21 cellular contexts compared by ENCODE assay signal in genomic region chr5:14068136-14068535, GRCh38.
"Had no signal": no experiment of that assay in that cellular context is flagged by ENCODE, and none has a peak within 500 bp of the region (broad histone marks: within the 10 kb centered on the region; RNA-seq: fewer than 3 reads in every experiment).

No MANE protein-coding gene starts in this region.

- H3K4me3 Mint-ChIP-seq: effector memory CD8-positive, alpha-beta T cell; memory B cell; natural killer cell treated with Interleukin-12 subunit alpha and Interleukin-12 subunit beta and Interleukin-15 and Interleukin-18, amount 100 ng/mL, for 72 hours; neural crest cell; stimulated activated naive B cell treated with anti-CD40 and anti-IgM and Interleukin-4, amounts not matched to agents 10 μg/mL and 1 μg/mL and 100 μg/mL, for 72 hours; stimulated activated naive CD8-positive, alpha-beta T cell treated with anti-CD3 and anti-CD28 coated beads, Interleukin-15, Interleukin-2, amounts not matched to agents 100 ng/mL and 50 ng/mL, for 24 hours had no signal

- H3K36me3 Mint-ChIP-seq: memory B cell; natural killer cell treated with Interleukin-12 subunit alpha and Interleukin-12 subunit beta and Interleukin-15 and Interleukin-18, amount 100 ng/mL, for 72 hours; stimulated activated naive B cell treated with anti-CD40 and anti-IgM and Interleukin-4, amounts not matched to agents 10 μg/mL and 1 μg/mL and 100 μg/mL, for 72 hours had no signal

- ATAC-seq: effector memory CD8-positive, alpha-beta T cell; gastrocnemius medialis; natural killer cell treated with Interleukin-12 subunit alpha and Interleukin-12 subunit beta and Interleukin-15 and Interleukin-18, amount 100 ng/mL, for 72 hours; right lobe of liver; stimulated activated naive B cell treated with anti-CD40 and anti-IgM and Interleukin-4, amounts not matched to agents 10 μg/mL and 1 μg/mL and 100 μg/mL, for 72 hours had no signal

- H3K4me3 ChIP-seq: esophagus squamous epithelium, gastrocnemius medialis, lung, right lobe of liver, thoracic aorta, tibial nerve, upper lobe of left lung had no signal

- H3K27me3 Mint-ChIP-seq: progenitor cell of endocrine pancreas had no signal

- H3K27ac Mint-ChIP-seq: effector memory CD8-positive, alpha-beta T cell; memory B cell; natural killer cell treated with Interleukin-12 subunit alpha and Interleukin-12 subunit beta and Interleukin-15 and Interleukin-18, amount 100 ng/mL, for 72 hours; progenitor cell of endocrine pancreas; stimulated activated naive B cell treated with anti-CD40 and anti-IgM and Interleukin-4, amounts not matched to agents 10 μg/mL and 1 μg/mL and 100 μg/mL, for 72 hours; stimulated activated naive CD8-positive, alpha-beta T cell treated with anti-CD3 and anti-CD28 coated beads, Interleukin-15, Interleukin-2, amounts not matched to agents 100 ng/mL and 50 ng/mL, for 24 hours had no signal

- DNase-seq: cortex of kidney; effector memory CD8-positive, alpha-beta T cell; erythroblast; esophagus squamous epithelium; foreskin fibroblast; gastrocnemius medialis; head of caudate nucleus; right lobe of liver; small intestine; stimulated activated CD4-positive, alpha-beta T cell treated with anti-CD3 and anti-CD28 coated beads, Interleukin-15, amount 100 ng/mL, for 24 hours; stimulated activated CD4-positive, alpha-beta T cell treated with anti-CD3 and anti-CD28 coated beads, Interleukin-2, amount 100 ng/mL, for 48 hours; stimulated activated naive B cell treated with anti-CD40 and anti-IgM and Interleukin-4, amounts not matched to agents 10 μg/mL and 1 μg/mL and 100 μg/mL, for 72 hours; upper lobe of left lung had no signal

- H3K4me1 Mint-ChIP-seq: memory B cell; neural crest cell; stimulated activated naive B cell treated with anti-CD40 and anti-IgM and Interleukin-4, amounts not matched to agents 10 μg/mL and 1 μg/mL and 100 μg/mL, for 72 hours had no signal

- H3K9me3 Mint-ChIP-seq: effector memory CD8-positive, alpha-beta T cell; natural killer cell treated with Interleukin-12 subunit alpha and Interleukin-12 subunit beta and Interleukin-15 and Interleukin-18, amount 100 ng/mL, for 72 hours; neural crest cell; stimulated activated naive B cell treated with anti-CD40 and anti-IgM and Interleukin-4, amounts not matched to agents 10 μg/mL and 1 μg/mL and 100 μg/mL, for 72 hours; stimulated activated naive CD8-positive, alpha-beta T cell treated with anti-CD3 and anti-CD28 coated beads, Interleukin-15, Interleukin-2, amounts not matched to agents 100 ng/mL and 50 ng/mL, for 24 hours had no signal
